Comparison of ENCODE assay signal across 28 cellular contexts in genomic region chr22:19720150-19720827, GRCh38. TPM values are rescaled to one million over a fixed set of nuclear protein-coding genes. Genes with fewer than 3 reads are reported as not detected.
DNase-seq lines count a peak whose midpoint lies in the region; ATAC-seq, FAIRE-seq and TF ChIP-seq lines count a peak whose summit lies in the region.
"Had no signal": no experiment of that assay in that cellular context is flagged by ENCODE, and none has a peak within 500 bp of the region (broad histone marks: within the 10 kb centered on the region; RNA-seq: fewer than 3 reads in every experiment).

No MANE protein-coding gene starts in this region.

- H3K9ac ChIP-seq in astrocyte (ENCODE audit: low read length): no peak overlapping the region

- CTCF ChIA-PET in naive thymus-derived CD4-positive, alpha-beta T cell (lab: Charles Lee): interaction anchor here (1.1 kb wide), 1 partner anchor 10 kb away, joined by 4 read pairs; no protein-coding TSS in a partner anchor

- H3K27ac ChIP-seq in astrocyte (ENCODE audit: low read depth, low read length) (no peak overlapping the region), body of pancreas (no peak overlapping the region)
- H3K27ac ChIP-seq in naive thymus-derived CD4-positive, alpha-beta T cell (ENCODE audit: low read depth, low read length): no peak overlapping the region
- H3K27ac ChIP-seq: neutrophil, psoas muscle, RWPE1, WERI-Rb-1 had no signal

- H3K27me3 ChIP-seq in astrocyte (ENCODE audit: insufficient read depth, low read length) (peaks cover 3% of the 10 kb centered on the region), body of pancreas (peaks cover 0 to 5% of the 10 kb centered on the region in 2 donors)
- peaks cover 0 to 7% of the 10 kb centered on the region in 2 donors for H3K27me3 ChIP-seq in naive thymus-derived CD4-positive, alpha-beta T cell (ENCODE audit: control insufficient read depth in 2 of 2, insufficient read depth in 2 of 2, low read length in 2 of 2)
- H3K27me3 ChIP-seq: MG63 had no signal

- H3K4me2 ChIP-seq in astrocyte (ENCODE audit: low read length): no peak overlapping the region

- no peaks in the 10 kb centered on the region for H3K9me3 ChIP-seq in astrocyte (ENCODE audit: insufficient read depth, low read depth, low read length)
- no peaks in the 10 kb centered on the region for H3K9me3 ChIP-seq in naive thymus-derived CD4-positive, alpha-beta T cell (ENCODE audit: control insufficient read depth in 2 of 3, low read length in 3 of 3)
- no peaks in the 10 kb centered on the region for H3K9me3 ChIP-seq in body of pancreas
- H3K9me3 ChIP-seq: esophagus muscularis mucosa, MG63, psoas muscle had no signal

- FAIRE-seq in astrocyte (lab: Jason Lieb, UNC): no peak
- FAIRE-seq: colon had no signal

- POLR2A ChIA-PET in naive thymus-derived CD4-positive, alpha-beta T cell (lab: Charles Lee): no interaction called here

- DNase-seq in natural killer cell (no peak), astrocyte (ENCODE audit: low read depth) (no peak), germinal center (ENCODE audit: low spot score) (no peak), body of pancreas (no peak)
- no peak for DNase-seq in natural killer cell treated with Interleukin-12 subunit alpha and Interleukin-12 subunit beta and Interleukin-15 and Interleukin-18, amount 100 ng/mL, for 72 hours (ENCODE audit: low spot score)
- no peak for DNase-seq in naive thymus-derived CD4-positive, alpha-beta T cell
- no peak for DNase-seq in effector CD8-positive, alpha-beta T cell (lab: John Stamatoyannopoulos, UW)
- DNase-seq: ACHN; activated CD4-positive, alpha-beta T cell treated with anti-CD3 and anti-CD28 coated beads, Interleukin-2, amount 50 U/mL, for 4 hours; DMS 273 treated with DMSO at 0.1 percent for 48 hours; effector memory CD8-positive, alpha-beta T cell; foreskin melanocyte; hippocampal formation; MG63; NCI-H1417; NCI-H774; psoas muscle; stimulated activated CD4-positive, alpha-beta T cell treated with anti-CD3 and anti-CD28 coated beads, Interleukin-1b, Interleukin-23, amount 100 ng/mL, for 48 hours; WERI-Rb-1 had no signal

- H3K79me2 ChIP-seq in astrocyte (ENCODE audit: insufficient read depth, low read length): peaks cover 16% of the 10 kb centered on the region

- peaks cover 56% of the 10 kb centered on the region for H4K20me1 ChIP-seq in astrocyte (ENCODE audit: insufficient read depth, low read length)

- peaks cover 0 to 22% of the 10 kb centered on the region in 2 donors for H3K4me1 Mint-ChIP-seq in natural killer cell
- peaks cover 0 to 8% of the 10 kb centered on the region in 2 donors for H3K4me1 Mint-ChIP-seq in natural killer cell treated with Interleukin-12 subunit alpha and Interleukin-12 subunit beta and Interleukin-15 and Interleukin-18, amount 100 ng/mL, for 72 hours (ENCODE audit: low read depth in 2 of 2)
- H3K4me1 Mint-ChIP-seq in astrocyte (ENCODE audit: low read depth, unreplicated experiment): peaks cover 2% of the 10 kb centered on the region
- peaks cover 0 to 18% (median 14%) of the 10 kb centered on the region in 7 donors for H3K4me1 Mint-ChIP-seq in naive thymus-derived CD4-positive, alpha-beta T cell
- H3K4me1 Mint-ChIP-seq: activated T-helper 17 cell treated with anti-CD3 and anti-CD28 coated beads, Interleukin-2, amount 50 U/mL, for 72 hours had no signal

- H3K4me3 Mint-ChIP-seq in natural killer cell (peak overlapping the region; percentile 78), astrocyte (ENCODE audit: unreplicated experiment) (peak overlapping the region; percentile 64)
- H3K4me3 Mint-ChIP-seq in natural killer cell treated with Interleukin-12 subunit alpha and Interleukin-12 subunit beta and Interleukin-15 and Interleukin-18, amount 100 ng/mL, for 72 hours: no peak overlapping the region
- peak overlapping the region in 6 of 10 donors; percentile 42 to 83 (median 68) for H3K4me3 Mint-ChIP-seq in naive thymus-derived CD4-positive, alpha-beta T cell

- TF ChIP-seq CTCF in natural killer cell (IDR thresholded peaks at IDR 0.05) (no peak), astrocyte (IDR thresholded peaks at IDR 0.05; ENCODE audit: insufficient read depth, low read depth, low read length) (no peak), body of pancreas (IDR thresholded peaks at IDR 0.05) (no peak)

- WGBS in body of pancreas, 2 donors: 90 to 91% methylated on average over 14 to 26 of the region's 26 CpGs

- no peak for TF ChIP-seq POLR2A in body of pancreas (IDR thresholded peaks at IDR 0.05)

- intact Hi-C loops in natural killer cell (cut with micrococcal nuclease) (no loop called here), body of pancreas (cut with DNase I) (no loop called here)
- intact Hi-C loops in naive thymus-derived CD4-positive, alpha-beta T cell (cut with micrococcal nuclease): no loop called here

- H3K4me3 ChIP-seq in astrocyte (ENCODE audit: insufficient read depth, low read depth, low read length) (no peak overlapping the region), body of pancreas (no peak overlapping the region)
- no peak overlapping the region for H3K4me3 ChIP-seq in naive thymus-derived CD4-positive, alpha-beta T cell (ENCODE audit: low read length)
- H3K4me3 ChIP-seq: psoas muscle had no signal

- H3K4me1 ChIP-seq in astrocyte (ENCODE audit: insufficient read depth, low read length) (peaks cover 22% of the 10 kb centered on the region), body of pancreas (peaks cover 39% of the 10 kb centered on the region)
- H3K4me1 ChIP-seq in naive thymus-derived CD4-positive, alpha-beta T cell (ENCODE audit: control insufficient read depth in 2 of 2, insufficient read depth in 2 of 2, low read length in 2 of 2): peaks cover 0 to 10% of the 10 kb centered on the region in 2 donors

- ATAC-seq in natural killer cell: no peak
- ATAC-seq in natural killer cell treated with Interleukin-12 subunit alpha and Interleukin-12 subunit beta and Interleukin-15 and Interleukin-18, amount 100 ng/mL, for 72 hours: no peak
- no peak for ATAC-seq in naive thymus-derived CD4-positive, alpha-beta T cell
- no peak for ATAC-seq in body of pancreas
- no peak for ATAC-seq in GM21619 (IDR thresholded peaks at IDR 0.05; ENCODE audit: unreplicated experiment)
- ATAC-seq: activated naive CD4-positive, alpha-beta T cell treated with anti-CD3 and anti-CD28 coated beads, Interleukin-2, amount 50 U/mL, for 72 hours; activated T-helper 17 cell treated with anti-CD3 and anti-CD28 coated beads, Interleukin-2, amount 50 U/mL, for 72 hours; effector memory CD8-positive, alpha-beta T cell; psoas muscle; SK-N-SH treated with all-trans-retinoic acid at 6 μM for 48 hours had no signal

- H3K36me3 Mint-ChIP-seq in natural killer cell (no peaks in the 10 kb centered on the region), astrocyte (ENCODE audit: low read depth, unreplicated experiment) (peaks cover 11% of the 10 kb centered on the region)
- H3K36me3 Mint-ChIP-seq in natural killer cell treated with Interleukin-12 subunit alpha and Interleukin-12 subunit beta and Interleukin-15 and Interleukin-18, amount 100 ng/mL, for 72 hours: no peaks in the 10 kb centered on the region
- peaks cover 0 to 1% (median 0%) of the 10 kb centered on the region in 5 donors for H3K36me3 Mint-ChIP-seq in naive thymus-derived CD4-positive, alpha-beta T cell
- H3K36me3 Mint-ChIP-seq: activated naive CD4-positive, alpha-beta T cell treated with anti-CD3 and anti-CD28 coated beads, Interleukin-2, amount 50 U/mL, for 72 hours had no signal

- peaks cover 27 to 41% of the 10 kb centered on the region in 2 donors for H3K27me3 Mint-ChIP-seq in natural killer cell (ENCODE audit: low read depth in 2 of 2)
- peaks cover 11 to 33% of the 10 kb centered on the region in 2 donors for H3K27me3 Mint-ChIP-seq in natural killer cell treated with Interleukin-12 subunit alpha and Interleukin-12 subunit beta and Interleukin-15 and Interleukin-18, amount 100 ng/mL, for 72 hours
- peaks cover 45% of the 10 kb centered on the region for H3K27me3 Mint-ChIP-seq in astrocyte (ENCODE audit: low read depth, unreplicated experiment)
- peaks cover 33 to 63% (median 39%) of the 10 kb centered on the region in 5 donors for H3K27me3 Mint-ChIP-seq in naive thymus-derived CD4-positive, alpha-beta T cell

- H2AFZ ChIP-seq in astrocyte (ENCODE audit: low read depth, low read length): no peak overlapping the region

- no peaks in the 10 kb centered on the region for H3K9me3 Mint-ChIP-seq in natural killer cell
- H3K9me3 Mint-ChIP-seq in natural killer cell treated with Interleukin-12 subunit alpha and Interleukin-12 subunit beta and Interleukin-15 and Interleukin-18, amount 100 ng/mL, for 72 hours: no peaks in the 10 kb centered on the region
- H3K9me3 Mint-ChIP-seq in astrocyte (ENCODE audit: unreplicated experiment): peaks cover 6% of the 10 kb centered on the region
- H3K9me3 Mint-ChIP-seq in naive thymus-derived CD4-positive, alpha-beta T cell: peaks cover 0 to 1% (median 0%) of the 10 kb centered on the region in 11 donors
- H3K9me3 Mint-ChIP-seq: activated naive CD4-positive, alpha-beta T cell treated with anti-CD3 and anti-CD28 coated beads, Interleukin-2, amount 50 U/mL, for 72 hours; activated T-helper 17 cell treated with anti-CD3 and anti-CD28 coated beads, Interleukin-2, amount 50 U/mL, for 72 hours; effector memory CD8-positive, alpha-beta T cell had no signal

- H3K36me3 ChIP-seq in astrocyte (ENCODE audit: insufficient read depth, low read length) (peaks cover 5% of the 10 kb centered on the region), body of pancreas (replicated peaks in 1 of 2; ENCODE audit: insufficient read depth in 1 of 2, low read depth in 2 of 2) (no peaks in the 10 kb centered on the region)
- no peaks in the 10 kb centered on the region for H3K36me3 ChIP-seq in naive thymus-derived CD4-positive, alpha-beta T cell (ENCODE audit: control insufficient read depth in 2 of 3, insufficient read depth in 3 of 3, low read length in 3 of 3)

- H3K27ac Mint-ChIP-seq in natural killer cell: no peak overlapping the region
- H3K27ac Mint-ChIP-seq in natural killer cell treated with Interleukin-12 subunit alpha and Interleukin-12 subunit beta and Interleukin-15 and Interleukin-18, amount 100 ng/mL, for 72 hours: no peak overlapping the region
- H3K27ac Mint-ChIP-seq in astrocyte (ENCODE audit: unreplicated experiment): no peak overlapping the region
- H3K27ac Mint-ChIP-seq in naive thymus-derived CD4-positive, alpha-beta T cell: no peak overlapping the region
- H3K27ac Mint-ChIP-seq: activated naive CD4-positive, alpha-beta T cell treated with anti-CD3 and anti-CD28 coated beads, Interleukin-2, amount 50 U/mL, for 72 hours; activated T-helper 17 cell treated with anti-CD3 and anti-CD28 coated beads, Interleukin-2, amount 50 U/mL, for 72 hours; CD14-positive monocyte; effector memory CD8-positive, alpha-beta T cell had no signal

RNA-seq across cellular contexts. Expression of gene GP1BB, which starts 3.0 kb away (rescaled TPM):
- total RNA-seq in natural killer cell (1 to 10 TPM in 2 of 3 donors, under 1 TPM in 1; 0.39 to 7.8 (median 4.2) TPM), astrocyte (0.95 and 2.8 TPM in 2 replicates), body of pancreas (10 to 100 TPM in 1 of 2 donors, 1 to 10 TPM in 1; 6.2 to 29.7 TPM)
- not detected for total RNA-seq in natural killer cell treated with Interleukin-12 subunit alpha and Interleukin-12 subunit beta and Interleukin-15 and Interleukin-18, amount 100 ng/mL, for 72 hours
- 1 to 10 TPM in 1 of 5 experiments, under 1 TPM in 1, not detected in 3; 0.40 to 3.0 TPM for total RNA-seq in naive thymus-derived CD4-positive, alpha-beta T cell
- polyA plus RNA-seq in naive thymus-derived CD4-positive, alpha-beta T cell: not detected
- total RNA-seq: activated naive CD4-positive, alpha-beta T cell treated with anti-CD3 and anti-CD28 coated beads, Interleukin-2, amount 50 U/mL, for 72 hours; activated T-helper 17 cell treated with anti-CD3 and anti-CD28 coated beads, Interleukin-2, amount 50 U/mL, for 72 hours had no signal

RNA-seq across cellular contexts. Expression of gene SEPTIN5, which starts 6.0 kb away (rescaled TPM):
- total RNA-seq in natural killer cell: 1 to 10 TPM in 2 of 3 donors, under 1 TPM in 1; 0.52 to 4.5 (median 1.9) TPM
- total RNA-seq in natural killer cell treated with Interleukin-12 subunit alpha and Interleukin-12 subunit beta and Interleukin-15 and Interleukin-18, amount 100 ng/mL, for 72 hours: not detected
- total RNA-seq in astrocyte: 7.3 and 8.6 TPM in 2 replicates
- 1 to 10 TPM in 1 of 5 experiments, under 1 TPM in 2, not detected in 2; 0.22 to 4.2 (median 0.66) TPM for total RNA-seq in naive thymus-derived CD4-positive, alpha-beta T cell
- polyA plus RNA-seq in naive thymus-derived CD4-positive, alpha-beta T cell: under 1 TPM in 1 of 2 donors, not detected in 1; 0.32 TPM
- total RNA-seq in body of pancreas: 10 to 100 TPM; 15.0 to 15.2 TPM

RNA-seq across cellular contexts. Expression of gene TBX1, which starts 40.3 kb away (rescaled TPM):
- total RNA-seq in natural killer cell (1 to 10 TPM; 2.0 to 4.6 (median 3.2) TPM), astrocyte (2.0 and 6.8 TPM in 2 replicates), body of pancreas (1 to 10 TPM in 1 of 2 donors, not detected in 1; 1.0 TPM)
- total RNA-seq in natural killer cell treated with Interleukin-12 subunit alpha and Interleukin-12 subunit beta and Interleukin-15 and Interleukin-18, amount 100 ng/mL, for 72 hours: 1 to 10 TPM; 1.1 to 2.9 TPM
- total RNA-seq in naive thymus-derived CD4-positive, alpha-beta T cell: under 1 TPM in 1 of 5 experiments, not detected in 4; 0.22 TPM
- polyA plus RNA-seq in naive thymus-derived CD4-positive, alpha-beta T cell: not detected
- total RNA-seq: activated naive CD4-positive, alpha-beta T cell treated with anti-CD3 and anti-CD28 coated beads, Interleukin-2, amount 50 U/mL, for 72 hours; activated T-helper 17 cell treated with anti-CD3 and anti-CD28 coated beads, Interleukin-2, amount 50 U/mL, for 72 hours had no signal
- polyA plus RNA-seq: CD14-positive monocyte had no signal
